In genomic region chr20:61957961-61958715, GRCh38 we compare ENCODE assay signal across 21 cellular contexts.
DNase-seq lines count a peak whose midpoint lies in the region; ATAC-seq and TF ChIP-seq lines count a peak whose summit lies in the region.
"Had no signal": no experiment of that assay in that cellular context is flagged by ENCODE, and none has a peak within 500 bp of the region (broad histone marks: within the 10 kb centered on the region; RNA-seq: fewer than 3 reads in every experiment).

No MANE protein-coding gene starts in this region.

- no peaks in the 10 kb centered on the region for H3K4me1 ChIP-seq in upper lobe of right lung

- CTCF ChIA-PET in activated CD8-positive, alpha-beta memory T cell treated with anti-CD3 and anti-CD28 coated beads, Interleukin-2, amount 10 ng/mL, durations not matched to agents 7 days and 5 days (lab: Charles Lee), result no interaction called here

- peak; percentile 42 for DNase-seq in activated CD8-positive, alpha-beta memory T cell treated with anti-CD3 and anti-CD28 coated beads, Interleukin-2, amount 50 U/mL, for 48 hours
- DNase-seq in activated CD8-positive, alpha-beta memory T cell treated with anti-CD3 and anti-CD28 coated beads, Interleukin-2, amount 10 ng/mL, durations not matched to agents 7 days and 5 days, result no peak
- no peak for DNase-seq in stimulated activated naive CD8-positive, alpha-beta T cell treated with anti-CD3 and anti-CD28 coated beads, Interleukin-15, Interleukin-2, amounts not matched to agents 100 U/mL and 50 U/mL, for 24 hours
- DNase-seq in stimulated activated naive CD8-positive, alpha-beta T cell treated with anti-CD3 and anti-CD28 coated beads, Interleukin-15, amount 100 ng/mL, for 72 hours, result no peak
- DNase-seq in osteocyte (ENCODE audit: extremely low spot score, unreplicated experiment) (peak; percentile 25), upper lobe of right lung (peak; percentile 20), activated gamma-delta T cell (lab: John Stamatoyannopoulos, UW) (no peak)
- DNase-seq: CD4-positive, CD25-positive, alpha-beta regulatory T cell; COR-L47; DMS 273 treated with DMSO at 0.1 percent for 48 hours; H7; HFFc6; MM.1S; NCI-H1092; NCI-H1436 treated with DMSO at 0.1 percent for 48 hours; NCI-H2029 treated with DMSO at 0.1 percent for 48 hours; NCI-H446 treated with DMSO at 0.1 percent for 48 hours; NCI-H69; SHP77 treated with DMSO at 0.1 percent for 48 hours had no signal

- no peak overlapping the region for H3K4me3 Mint-ChIP-seq in activated CD8-positive, alpha-beta memory T cell treated with anti-CD3 and anti-CD28 coated beads, Interleukin-2, amount 10 ng/mL, durations not matched to agents 7 days and 5 days
- H3K4me3 Mint-ChIP-seq in stimulated activated naive CD8-positive, alpha-beta T cell treated with anti-CD3 and anti-CD28 coated beads, Interleukin-15, amount 100 ng/mL, for 72 hours, result no peak overlapping the region
- no peak overlapping the region for H3K4me3 Mint-ChIP-seq in osteocyte (ENCODE audit: unreplicated experiment)
- H3K4me3 Mint-ChIP-seq: B cell; CD4-positive, CD25-positive, alpha-beta regulatory T cell; HFFc6 had no signal

- no peak for TF ChIP-seq CTCF in osteocyte (IDR thresholded peaks at IDR 0.05)
- no peak for TF ChIP-seq CTCF in upper lobe of right lung (IDR thresholded peaks at IDR 0.05)

- no peak overlapping the region for H3K27ac ChIP-seq in upper lobe of right lung

- no peak overlapping the region for H3K27ac Mint-ChIP-seq in activated CD8-positive, alpha-beta memory T cell treated with anti-CD3 and anti-CD28 coated beads, Interleukin-2, amount 10 ng/mL, durations not matched to agents 7 days and 5 days
- H3K27ac Mint-ChIP-seq in stimulated activated naive CD8-positive, alpha-beta T cell treated with anti-CD3 and anti-CD28 coated beads, Interleukin-15, amount 100 ng/mL, for 72 hours, result no peak overlapping the region
- H3K27ac Mint-ChIP-seq in osteocyte (ENCODE audit: unreplicated experiment), result no peak overlapping the region
- H3K27ac Mint-ChIP-seq: B cell; CD4-positive, CD25-positive, alpha-beta regulatory T cell; HFFc6 had no signal

- no peak for ATAC-seq in activated CD8-positive, alpha-beta memory T cell treated with anti-CD3 and anti-CD28 coated beads, Interleukin-2, amount 10 ng/mL, durations not matched to agents 7 days and 5 days
- ATAC-seq in stimulated activated naive CD8-positive, alpha-beta T cell treated with anti-CD3 and anti-CD28 coated beads, Interleukin-15, Interleukin-2, amounts not matched to agents 100 U/mL and 50 U/mL, for 24 hours, result peak; percentile 32
- no peak for ATAC-seq in stimulated activated naive CD8-positive, alpha-beta T cell treated with anti-CD3 and anti-CD28 coated beads, Interleukin-15, amount 100 ng/mL, for 72 hours
- ATAC-seq in upper lobe of right lung (no peak), HG02571 (IDR thresholded peaks at IDR 0.05; ENCODE audit: unreplicated experiment) (no peak)

- H3K36me3 Mint-ChIP-seq in activated CD8-positive, alpha-beta memory T cell treated with anti-CD3 and anti-CD28 coated beads, Interleukin-2, amount 10 ng/mL, durations not matched to agents 7 days and 5 days, result no peaks in the 10 kb centered on the region
- H3K36me3 Mint-ChIP-seq in osteocyte (ENCODE audit: unreplicated experiment), result no peaks in the 10 kb centered on the region
- H3K36me3 Mint-ChIP-seq: CD4-positive, CD25-positive, alpha-beta regulatory T cell had no signal

- H3K4me1 Mint-ChIP-seq in activated CD8-positive, alpha-beta memory T cell treated with anti-CD3 and anti-CD28 coated beads, Interleukin-2, amount 10 ng/mL, durations not matched to agents 7 days and 5 days, result no peaks in the 10 kb centered on the region
- no peaks in the 10 kb centered on the region for H3K4me1 Mint-ChIP-seq in stimulated activated naive CD8-positive, alpha-beta T cell treated with anti-CD3 and anti-CD28 coated beads, Interleukin-15, amount 100 ng/mL, for 72 hours
- peaks cover 29% of the 10 kb centered on the region for H3K4me1 Mint-ChIP-seq in osteocyte (ENCODE audit: unreplicated experiment)
- H3K4me1 Mint-ChIP-seq: B cell; CD4-positive, CD25-positive, alpha-beta regulatory T cell had no signal

- peaks cover 17% of the 10 kb centered on the region for H3K27me3 Mint-ChIP-seq in activated CD8-positive, alpha-beta memory T cell treated with anti-CD3 and anti-CD28 coated beads, Interleukin-2, amount 10 ng/mL, durations not matched to agents 7 days and 5 days
- H3K27me3 Mint-ChIP-seq in stimulated activated naive CD8-positive, alpha-beta T cell treated with anti-CD3 and anti-CD28 coated beads, Interleukin-15, amount 100 ng/mL, for 72 hours, result peaks cover 42% of the 10 kb centered on the region
- H3K27me3 Mint-ChIP-seq in osteocyte (ENCODE audit: unreplicated experiment), result no peaks in the 10 kb centered on the region
- H3K27me3 Mint-ChIP-seq: CD4-positive, CD25-positive, alpha-beta regulatory T cell had no signal

- peaks cover 19% of the 10 kb centered on the region for H3K27me3 ChIP-seq in upper lobe of right lung

- H3K9me3 Mint-ChIP-seq in activated CD8-positive, alpha-beta memory T cell treated with anti-CD3 and anti-CD28 coated beads, Interleukin-2, amount 10 ng/mL, durations not matched to agents 7 days and 5 days (ENCODE audit: low read depth), result no peaks in the 10 kb centered on the region
- H3K9me3 Mint-ChIP-seq in stimulated activated naive CD8-positive, alpha-beta T cell treated with anti-CD3 and anti-CD28 coated beads, Interleukin-15, amount 100 ng/mL, for 72 hours, result no peaks in the 10 kb centered on the region
- H3K9me3 Mint-ChIP-seq in osteocyte (ENCODE audit: unreplicated experiment), result no peaks in the 10 kb centered on the region
- H3K9me3 Mint-ChIP-seq: CD4-positive, CD25-positive, alpha-beta regulatory T cell; HFFc6 had no signal

- no peak overlapping the region for H3K4me3 ChIP-seq in upper lobe of right lung

- H3K36me3 ChIP-seq in upper lobe of right lung, result no peaks in the 10 kb centered on the region

- intact Hi-C loops in upper lobe of right lung (cut with DNase I), result no loop called here

- no peaks in the 10 kb centered on the region for H3K9me3 ChIP-seq in upper lobe of right lung

Comparison
In these comparisons a context has a peak if more than half of its experiments do, and no peak if none do; other contexts are left out.
1. DNase-seq: peak in activated CD8-positive, alpha-beta memory T cell treated with anti-CD3 and anti-CD28 coated beads, Interleukin-2, amount 50 U/mL, for 48 hours (single experiment), osteocyte (single experiment) and upper lobe of right lung (single experiment); none in activated CD8-positive, alpha-beta memory T cell treated with anti-CD3 and anti-CD28 coated beads, Interleukin-2, amount 10 ng/mL, durations not matched to agents 7 days and 5 days (single experiment), stimulated activated naive CD8-positive, alpha-beta T cell treated with anti-CD3 and anti-CD28 coated beads, Interleukin-15, Interleukin-2, amounts not matched to agents 100 U/mL and 50 U/mL, for 24 hours (single experiment), stimulated activated naive CD8-positive, alpha-beta T cell treated with anti-CD3 and anti-CD28 coated beads, Interleukin-15, amount 100 ng/mL, for 72 hours (0 of 2) and activated gamma-delta T cell (single experiment).